ENCODE assay signal across 2 cellular contexts in the genomic region with DNA sequence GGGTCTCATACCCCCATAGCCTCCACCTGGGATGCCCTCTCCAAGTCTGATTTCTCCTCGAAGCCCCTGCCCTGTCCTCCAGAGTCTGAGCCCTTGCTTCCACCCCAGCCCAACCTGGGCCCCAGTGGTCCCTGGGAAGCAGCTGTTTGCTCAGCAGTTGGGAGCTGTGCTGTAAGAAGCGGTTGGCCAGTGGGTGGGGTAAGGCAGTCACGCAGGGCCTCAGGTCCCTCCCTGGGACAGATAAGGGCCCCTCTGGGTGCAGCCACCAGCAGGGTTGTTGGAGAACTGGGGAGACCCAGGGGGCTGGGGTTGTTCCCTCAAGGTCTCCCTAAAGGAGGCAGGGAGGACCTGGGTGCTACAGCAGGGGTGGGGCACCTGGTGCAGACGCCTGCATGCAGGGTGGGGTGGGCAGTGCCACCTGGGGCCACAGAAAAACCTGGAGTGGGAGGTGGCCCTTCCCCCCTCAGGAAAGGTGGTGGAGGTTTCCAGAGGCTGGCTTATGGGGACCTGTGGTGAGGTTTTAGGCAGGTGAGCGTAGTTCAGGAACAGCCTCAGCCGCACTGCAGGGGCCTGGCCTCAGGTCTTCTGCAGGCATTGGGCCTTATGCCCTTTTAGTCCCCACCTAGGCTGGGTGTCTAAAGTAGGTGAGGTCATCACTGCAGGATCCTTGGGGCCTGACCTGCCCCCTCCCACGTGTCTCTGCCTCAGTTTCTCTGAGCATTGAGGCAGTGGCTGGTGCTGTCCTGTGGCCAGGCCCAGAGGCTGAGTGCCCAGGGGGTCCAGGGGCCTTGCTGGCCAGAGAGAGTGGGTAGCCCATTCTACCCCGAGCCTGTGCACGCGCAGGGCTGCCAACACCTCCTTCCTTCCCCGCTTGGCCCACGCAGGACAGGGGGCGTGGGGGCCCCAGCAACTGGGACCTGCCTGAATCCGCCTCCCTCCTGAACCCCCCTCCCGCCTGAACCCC.
TF ChIP-seq lines count a peak whose summit lies in the region.

No MANE protein-coding gene starts in this region.

TF ChIP-seq in SK-N-SH, 30 proteins besides CTCF, POLR2A, EP300 and RAD21:
- TF ChIP-seq, protein P1, sequence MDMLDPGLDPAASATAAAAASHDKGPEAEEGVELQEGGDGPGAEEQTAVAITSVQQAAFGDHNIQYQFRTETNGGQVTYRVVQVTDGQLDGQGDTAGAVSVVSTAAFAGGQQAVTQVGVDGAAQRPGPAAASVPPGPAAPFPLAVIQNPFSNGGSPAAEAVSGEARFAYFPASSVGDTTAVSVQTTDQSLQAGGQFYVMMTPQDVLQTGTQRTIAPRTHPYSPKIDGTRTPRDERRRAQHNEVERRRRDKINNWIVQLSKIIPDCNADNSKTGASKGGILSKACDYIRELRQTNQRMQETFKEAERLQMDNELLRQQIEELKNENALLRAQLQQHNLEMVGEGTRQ (IDR thresholded peaks at IDR 0.05; ENCODE audit: borderline replicate concordance, low read depth, low read length) = no peak
- TF ChIP-seq FOXM1 (IDR thresholded peaks at IDR 0.05; ENCODE audit: low read depth) (no peak), EZH2phosphoT487 (IDR thresholded peaks at IDR 0.05; ENCODE audit: borderline replicate concordance, low read depth) (no peak), FOXJ3 (CRISPR knock-in tag; IDR thresholded peaks at IDR 0.05) (no peak), TCF12 (IDR thresholded peaks at IDR 0.05) (no peak)
- TF ChIP-seq, protein P2, sequence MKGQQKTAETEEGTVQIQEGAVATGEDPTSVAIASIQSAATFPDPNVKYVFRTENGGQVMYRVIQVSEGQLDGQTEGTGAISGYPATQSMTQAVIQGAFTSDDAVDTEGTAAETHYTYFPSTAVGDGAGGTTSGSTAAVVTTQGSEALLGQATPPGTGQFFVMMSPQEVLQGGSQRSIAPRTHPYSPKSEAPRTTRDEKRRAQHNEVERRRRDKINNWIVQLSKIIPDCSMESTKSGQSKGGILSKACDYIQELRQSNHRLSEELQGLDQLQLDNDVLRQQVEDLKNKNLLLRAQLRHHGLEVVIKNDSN (IDR thresholded peaks at IDR 0.05; ENCODE audit: borderline replicate concordance, low read depth) = no peak
- TF ChIP-seq, protein P3, sequence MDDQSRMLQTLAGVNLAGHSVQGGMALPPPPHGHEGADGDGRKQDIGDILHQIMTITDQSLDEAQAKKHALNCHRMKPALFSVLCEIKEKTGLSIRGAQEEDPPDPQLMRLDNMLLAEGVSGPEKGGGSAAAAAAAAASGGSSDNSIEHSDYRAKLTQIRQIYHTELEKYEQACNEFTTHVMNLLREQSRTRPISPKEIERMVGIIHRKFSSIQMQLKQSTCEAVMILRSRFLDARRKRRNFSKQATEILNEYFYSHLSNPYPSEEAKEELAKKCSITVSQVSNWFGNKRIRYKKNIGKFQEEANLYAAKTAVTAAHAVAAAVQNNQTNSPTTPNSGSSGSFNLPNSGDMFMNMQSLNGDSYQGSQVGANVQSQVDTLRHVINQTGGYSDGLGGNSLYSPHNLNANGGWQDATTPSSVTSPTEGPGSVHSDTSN (IDR thresholded peaks at IDR 0.05) = no peak

TF ChIP-seq in SK-N-SH treated with all-trans-retinoic acid at 6 μM for 48 hours, 23 proteins besides CTCF, POLR2A, EP300 and RAD21 (continued from another document):
- TF ChIP-seq ZNF70 (CRISPR knock-in tag; IDR thresholded peaks at IDR 0.05) = no peak
- TF ChIP-seq ZNF565 (CRISPR knock-in tag; conservative IDR thresholded peaks at IDR 0.05; ENCODE audit: low read depth) = no peak
- TF ChIP-seq ZC3H10 (CRISPR knock-in tag; IDR thresholded peaks at IDR 0.05) = no peak
- TF ChIP-seq BACH2 (CRISPR knock-in tag; IDR thresholded peaks at IDR 0.05; ENCODE audit: borderline replicate concordance) = no peak
- TF ChIP-seq, protein P4, sequence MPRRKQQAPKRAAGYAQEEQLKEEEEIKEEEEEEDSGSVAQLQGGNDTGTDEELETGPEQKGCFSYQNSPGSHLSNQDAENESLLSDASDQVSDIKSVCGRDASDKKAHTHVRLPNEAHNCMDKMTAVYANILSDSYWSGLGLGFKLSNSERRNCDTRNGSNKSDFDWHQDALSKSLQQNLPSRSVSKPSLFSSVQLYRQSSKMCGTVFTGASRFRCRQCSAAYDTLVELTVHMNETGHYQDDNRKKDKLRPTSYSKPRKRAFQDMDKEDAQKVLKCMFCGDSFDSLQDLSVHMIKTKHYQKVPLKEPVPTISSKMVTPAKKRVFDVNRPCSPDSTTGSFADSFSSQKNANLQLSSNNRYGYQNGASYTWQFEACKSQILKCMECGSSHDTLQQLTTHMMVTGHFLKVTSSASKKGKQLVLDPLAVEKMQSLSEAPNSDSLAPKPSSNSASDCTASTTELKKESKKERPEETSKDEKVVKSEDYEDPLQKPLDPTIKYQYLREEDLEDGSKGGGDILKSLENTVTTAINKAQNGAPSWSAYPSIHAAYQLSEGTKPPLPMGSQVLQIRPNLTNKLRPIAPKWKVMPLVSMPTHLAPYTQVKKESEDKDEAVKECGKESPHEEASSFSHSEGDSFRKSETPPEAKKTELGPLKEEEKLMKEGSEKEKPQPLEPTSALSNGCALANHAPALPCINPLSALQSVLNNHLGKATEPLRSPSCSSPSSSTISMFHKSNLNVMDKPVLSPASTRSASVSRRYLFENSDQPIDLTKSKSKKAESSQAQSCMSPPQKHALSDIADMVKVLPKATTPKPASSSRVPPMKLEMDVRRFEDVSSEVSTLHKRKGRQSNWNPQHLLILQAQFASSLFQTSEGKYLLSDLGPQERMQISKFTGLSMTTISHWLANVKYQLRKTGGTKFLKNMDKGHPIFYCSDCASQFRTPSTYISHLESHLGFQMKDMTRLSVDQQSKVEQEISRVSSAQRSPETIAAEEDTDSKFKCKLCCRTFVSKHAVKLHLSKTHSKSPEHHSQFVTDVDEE (CRISPR knock-in tag; IDR thresholded peaks at IDR 0.05) = no peak
- no peak for TF ChIP-seq PPARA (CRISPR knock-in tag; IDR thresholded peaks at IDR 0.05; ENCODE audit: borderline replicate concordance)
- TF ChIP-seq, protein P5, sequence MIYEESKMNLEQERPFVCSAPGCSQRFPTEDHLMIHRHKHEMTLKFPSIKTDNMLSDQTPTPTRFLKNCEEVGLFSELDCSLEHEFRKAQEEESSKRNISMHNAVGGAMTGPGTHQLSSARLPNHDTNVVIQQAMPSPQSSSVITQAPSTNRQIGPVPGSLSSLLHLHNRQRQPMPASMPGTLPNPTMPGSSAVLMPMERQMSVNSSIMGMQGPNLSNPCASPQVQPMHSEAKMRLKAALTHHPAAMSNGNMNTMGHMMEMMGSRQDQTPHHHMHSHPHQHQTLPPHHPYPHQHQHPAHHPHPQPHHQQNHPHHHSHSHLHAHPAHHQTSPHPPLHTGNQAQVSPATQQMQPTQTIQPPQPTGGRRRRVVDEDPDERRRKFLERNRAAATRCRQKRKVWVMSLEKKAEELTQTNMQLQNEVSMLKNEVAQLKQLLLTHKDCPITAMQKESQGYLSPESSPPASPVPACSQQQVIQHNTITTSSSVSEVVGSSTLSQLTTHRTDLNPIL (CRISPR knock-in tag; IDR thresholded peaks at IDR 0.05; ENCODE audit: low read depth) = no peak
- no peak for TF ChIP-seq ZNF8 (CRISPR knock-in tag; IDR thresholded peaks at IDR 0.05)
- TF ChIP-seq ZFP3 (CRISPR knock-in tag; IDR thresholded peaks at IDR 0.05) = no peak
